8 cellular contexts compared by ENCODE assay signal in genomic region chr17:40290629-40291296, GRCh38. TPM values are rescaled to one million over a fixed set of nuclear protein-coding genes. Genes with fewer than 3 reads are reported as not detected.
DNase-seq lines count a peak whose midpoint lies in the region; ATAC-seq and TF ChIP-seq lines count a peak whose summit lies in the region.

No MANE protein-coding gene starts in this region.

- H3K9me3 ChIP-seq in upper lobe of right lung = no peaks in the 10 kb centered on the region

- ATAC-seq in upper lobe of right lung (peak; percentile 18), GM21576 (IDR thresholded peaks at IDR 0.05; ENCODE audit: unreplicated experiment) (no peak)

- CTCF ChIA-PET in BJ (lab: Yijun Ruan, JAX) = interaction anchor here (0.7 to 5.1 kb wide), 26 partner anchors 10 to 275 kb away, joined by 3 to 54 read pairs (median 6); partner anchors contain the start of genes CSF3 and WIPF2

- TF ChIP-seq CTCF in BJ (IDR thresholded peaks at IDR 0.05; ENCODE audit: insufficient read depth, low read depth, low read length) (peak; percentile 67), GM12872 (IDR thresholded peaks at IDR 0.05; ENCODE audit: insufficient read depth, low read depth, low read length) (peak; percentile 55), upper lobe of right lung (IDR thresholded peaks at IDR 0.05) (peak; percentile 66)

- H3K36me3 ChIP-seq in BJ (ENCODE audit: control insufficient read depth, insufficient read depth, low read length) (no peaks in the 10 kb centered on the region), upper lobe of right lung (no peaks in the 10 kb centered on the region)

- no peak overlapping the region for H3K4me3 ChIP-seq in BJ (ENCODE audit: low read depth, low read length)
- no peak overlapping the region for H3K4me3 ChIP-seq in upper lobe of right lung

- no peaks in the 10 kb centered on the region for H3K27me3 ChIP-seq in BJ (ENCODE audit: control insufficient read depth, insufficient read depth, low read length)
- H3K27me3 ChIP-seq in upper lobe of right lung = no peaks in the 10 kb centered on the region

- H3K4me1 ChIP-seq in upper lobe of right lung = peaks cover 7% of the 10 kb centered on the region

- intact Hi-C loops in upper lobe of right lung (cut with DNase I) = loop anchor here (10.0 kb wide), 1 partner anchor 86 kb away; no protein-coding TSS in a partner anchor

- peak overlapping the region; percentile 37 for H3K27ac ChIP-seq in angular gyrus (ENCODE audit: low read depth, low read length)
- H3K27ac ChIP-seq in upper lobe of right lung = no peak overlapping the region

- DNase-seq in BJ (ENCODE audit: low read depth) (peak; percentile 81), NCI-H748 treated with DMSO at 0.1 percent for 48 hours (lab: John Stamatoyannopoulos, UW) (peak; percentile 24), kidney tubule cell (ENCODE audit: low spot score) (peak; percentile 81), upper lobe of right lung (no peak), ureter (ENCODE audit: low spot score) (no peak)

- POLR2A ChIA-PET in BJ (lab: Charles Lee) = interaction anchor here (0.5 kb wide), 1 partner anchor 242 kb away, joined by 16 read pairs; no protein-coding TSS in a partner anchor

RNA-seq across cellular contexts. Expression of gene CDC6, which starts 3.1 kb away (rescaled TPM):
- 5.6 and 9.8 TPM in 2 replicates for polyA plus RNA-seq in BJ (2011; rRNA removed)
- 3.3 and 3.9 TPM in 2 replicates for polyA minus RNA-seq in BJ (2011; rRNA and poly(A)+ RNA removed)
- total RNA-seq in upper lobe of right lung = 1.4 TPM
- 3.1 TPM for total RNA-seq in ureter

RNA-seq across cellular contexts. Expression of gene RARA, which starts 18.2 kb away (rescaled TPM):
- 6.3 and 6.5 TPM in 2 replicates for polyA plus RNA-seq in BJ (2011; rRNA removed)
- polyA minus RNA-seq in BJ (2011; rRNA and poly(A)+ RNA removed) = 11.3 and 11.6 TPM in 2 replicates
- 69.7 TPM for total RNA-seq in upper lobe of right lung
- total RNA-seq in ureter = 34.9 TPM

Comparison
In these comparisons a context has a peak if more than half of its experiments do, and no peak if none do; other contexts are left out.
1. DNase-seq: peak in BJ (single experiment), NCI-H748 treated with DMSO at 0.1 percent for 48 hours (single experiment) and kidney tubule cell (single experiment); none in upper lobe of right lung (single experiment) and ureter (single experiment).
2. Peak in every context shown above with its lines, with median percentiles within 50 percentile points of each other: CTCF ChIP-seq.